In genomic region chr9:125343518-125344284, GRCh38 we compare ENCODE assay signal across 10 cellular contexts.
DNase-seq lines count a peak whose midpoint lies in the region; ATAC-seq and TF ChIP-seq lines count a peak whose summit lies in the region.
"Had no signal": no experiment of that assay in that cellular context is flagged by ENCODE, and none has a peak within 500 bp of the region (broad histone marks: within the 10 kb centered on the region; RNA-seq: fewer than 3 reads in every experiment).

No MANE protein-coding gene starts in this region.

- CTCF ChIA-PET in WTC11 (lab: Charles Lee) = interaction anchor here (0.6 to 2.1 kb wide), 5 partner anchors 18 to 566 kb away, joined by 3 to 11 read pairs (median 5); partner anchors contain the start of gene GAPVD1

- intact Hi-C loops in Right ventricle myocardium inferior (cut with DNase I) = no loop called here
- intact Hi-C loops in cardiac septum (cut with DNase I) = no loop called here
- intact Hi-C loops in right cardiac atrium (cut with DNase I) = no loop called here
- intact Hi-C loops in aorta (cut with DNase I) = no loop called here

- H3K4me3 Mint-ChIP-seq in WTC11 = no peak overlapping the region
- no peak overlapping the region for H3K4me3 Mint-ChIP-seq in stimulated activated naive CD8-positive, alpha-beta T cell treated with anti-CD3 and anti-CD28 coated beads, Interleukin-15, amount 100 ng/mL, for 72 hours
- H3K4me3 Mint-ChIP-seq: B cell had no signal

- no peaks in the 10 kb centered on the region for H3K27me3 Mint-ChIP-seq in WTC11 (ENCODE audit: low read depth)
- no peaks in the 10 kb centered on the region for H3K27me3 Mint-ChIP-seq in stimulated activated naive CD8-positive, alpha-beta T cell treated with anti-CD3 and anti-CD28 coated beads, Interleukin-15, amount 100 ng/mL, for 72 hours
- H3K27me3 Mint-ChIP-seq: B cell had no signal

- ATAC-seq in Right ventricle myocardium inferior = peak; percentile 87
- peak; percentile 97 for ATAC-seq in WTC11
- peak; percentile 87 to 90 for ATAC-seq in right cardiac atrium
- ATAC-seq in aorta (ENCODE audit: low FRiP score) = peak; percentile 41
- no peak for ATAC-seq in stimulated activated naive CD8-positive, alpha-beta T cell treated with anti-CD3 and anti-CD28 coated beads, Interleukin-15, amount 100 ng/mL, for 72 hours

- H3K4me3 ChIP-seq in right cardiac atrium (ENCODE audit: low read length) (no peak overlapping the region), aorta (ENCODE audit: low read length in 2 of 2) (no peak overlapping the region)

- peaks cover 0 to 3% of the 10 kb centered on the region in 2 donors for H3K36me3 ChIP-seq in aorta (ENCODE audit: control insufficient read depth in 1 of 2, insufficient read depth in 2 of 2, low read length in 1 of 2)

- peak overlapping the region; percentile 23 for H3K27ac ChIP-seq in right cardiac atrium (ENCODE audit: low read length)
- H3K27ac ChIP-seq in aorta (ENCODE audit: low read depth in 1 of 2, low read length in 2 of 2) = peak overlapping the region in 1 of 2 donors; percentile 51

- 45% methylated on average over 3 of the region's 3 CpGs for WGBS in right cardiac atrium
- 17 to 33% methylated on average over 3 of the region's 3 CpGs for WGBS in aorta, 2 donors

- H3K27me3 ChIP-seq in right cardiac atrium (ENCODE audit: control insufficient read depth, insufficient read depth) (no peaks in the 10 kb centered on the region), aorta (ENCODE audit: control insufficient read depth in 1 of 2, insufficient read depth in 2 of 2, low read length in 1 of 2) (no peaks in the 10 kb centered on the region)

- H3K4me1 ChIP-seq in right cardiac atrium (ENCODE audit: control insufficient read depth, insufficient read depth, low read length) = no peaks in the 10 kb centered on the region
- H3K4me1 ChIP-seq in aorta (ENCODE audit: control insufficient read depth in 1 of 2, insufficient read depth in 2 of 2, low read length in 2 of 2) = no peaks in the 10 kb centered on the region

- peaks cover 15% of the 10 kb centered on the region for H3K36me3 Mint-ChIP-seq in WTC11

- no peak overlapping the region for H3K27ac Mint-ChIP-seq in WTC11
- no peak overlapping the region for H3K27ac Mint-ChIP-seq in stimulated activated naive CD8-positive, alpha-beta T cell treated with anti-CD3 and anti-CD28 coated beads, Interleukin-15, amount 100 ng/mL, for 72 hours
- H3K27ac Mint-ChIP-seq: B cell had no signal

- DNase-seq in Right ventricle myocardium inferior (ENCODE audit: missing footprints) (no peak), cardiac septum (ENCODE audit: low spot score) (no peak), WTC11 (ENCODE audit: low spot score) (peak; percentile 25), right cardiac atrium (no peak), aorta (no peak)
- DNase-seq in stimulated activated naive CD4-positive, alpha-beta T cell (lab: John Stamatoyannopoulos, UW) = no peak
- DNase-seq in stimulated activated naive CD8-positive, alpha-beta T cell treated with anti-CD3 and anti-CD28 coated beads, Interleukin-15, amount 100 ng/mL, for 72 hours = no peak
- DNase-seq in activated effector memory CD4-positive, alpha-beta T cell treated with Interleukin-2 at 50 U/mL for 16 hours = no peak
- DNase-seq: KG1 had no signal

- H3K9me3 ChIP-seq in right cardiac atrium (ENCODE audit: control insufficient read depth, low read length) (no peaks in the 10 kb centered on the region), aorta (ENCODE audit: control insufficient read depth, low read length) (no peaks in the 10 kb centered on the region)

- TF ChIP-seq CTCF in WTC11 (IDR thresholded peaks at IDR 0.05) = no peak

- POLR2A ChIA-PET in WTC11 (lab: Charles Lee) = interaction anchor here (0.6 to 1.1 kb wide), 2 partner anchors 28 to 1623 kb away, joined by 3 read pairs; no protein-coding TSS in a partner anchor

- H3K9me3 Mint-ChIP-seq in WTC11 = no peaks in the 10 kb centered on the region
- no peaks in the 10 kb centered on the region for H3K9me3 Mint-ChIP-seq in stimulated activated naive CD8-positive, alpha-beta T cell treated with anti-CD3 and anti-CD28 coated beads, Interleukin-15, amount 100 ng/mL, for 72 hours

- peaks cover 18% of the 10 kb centered on the region for H3K4me1 Mint-ChIP-seq in WTC11
- no peaks in the 10 kb centered on the region for H3K4me1 Mint-ChIP-seq in stimulated activated naive CD8-positive, alpha-beta T cell treated with anti-CD3 and anti-CD28 coated beads, Interleukin-15, amount 100 ng/mL, for 72 hours
- H3K4me1 Mint-ChIP-seq: B cell had no signal

TF ChIP-seq in WTC11, 78 proteins besides CTCF, POLR2A, EP300 and RAD21:
- TF ChIP-seq NFYB (CRISPR knock-in tag; conservative IDR thresholded peaks at IDR 0.05; ENCODE audit: low read depth) = no peak
- peak; percentile 88 for TF ChIP-seq USF2 (CRISPR knock-in tag; IDR thresholded peaks at IDR 0.05)
- peak; percentile 79 for TF ChIP-seq USF1 (CRISPR knock-in tag; IDR thresholded peaks at IDR 0.05)
- no peak for TF ChIP-seq MXD4 (CRISPR knock-in tag; IDR thresholded peaks at IDR 0.05; ENCODE audit: borderline replicate concordance)
- peak; percentile 54; the same call in 1 of the 2 replicates for TF ChIP-seq FOXK1 (CRISPR knock-in tag; IDR thresholded peaks at IDR 0.05)
- peak; percentile 90 for TF ChIP-seq FOXP4 (CRISPR knock-in tag; IDR thresholded peaks at IDR 0.05)
- TF ChIP-seq SP1 (CRISPR knock-in tag; conservative IDR thresholded peaks at IDR 0.05) = no peak
- TF ChIP-seq TP53 (CRISPR knock-in tag; IDR thresholded peaks at IDR 0.05) = no peak
- TF ChIP-seq ZNF121 (CRISPR knock-in tag; IDR thresholded peaks at IDR 0.05) = no peak
- TF ChIP-seq ESRRA (CRISPR knock-in tag; IDR thresholded peaks at IDR 0.05; ENCODE audit: borderline replicate concordance) = no peak
- TF ChIP-seq ZNF138 (CRISPR knock-in tag; conservative IDR thresholded peaks at IDR 0.05) = no peak
- TF ChIP-seq ETV6 (CRISPR knock-in tag; IDR thresholded peaks at IDR 0.05) = peak; percentile 50; the same call in 1 of the 2 replicates
TF ChIP-seq in WTC11: peak in this region for 5.
